8 cellular contexts compared by ENCODE assay signal in the genomic region with DNA sequence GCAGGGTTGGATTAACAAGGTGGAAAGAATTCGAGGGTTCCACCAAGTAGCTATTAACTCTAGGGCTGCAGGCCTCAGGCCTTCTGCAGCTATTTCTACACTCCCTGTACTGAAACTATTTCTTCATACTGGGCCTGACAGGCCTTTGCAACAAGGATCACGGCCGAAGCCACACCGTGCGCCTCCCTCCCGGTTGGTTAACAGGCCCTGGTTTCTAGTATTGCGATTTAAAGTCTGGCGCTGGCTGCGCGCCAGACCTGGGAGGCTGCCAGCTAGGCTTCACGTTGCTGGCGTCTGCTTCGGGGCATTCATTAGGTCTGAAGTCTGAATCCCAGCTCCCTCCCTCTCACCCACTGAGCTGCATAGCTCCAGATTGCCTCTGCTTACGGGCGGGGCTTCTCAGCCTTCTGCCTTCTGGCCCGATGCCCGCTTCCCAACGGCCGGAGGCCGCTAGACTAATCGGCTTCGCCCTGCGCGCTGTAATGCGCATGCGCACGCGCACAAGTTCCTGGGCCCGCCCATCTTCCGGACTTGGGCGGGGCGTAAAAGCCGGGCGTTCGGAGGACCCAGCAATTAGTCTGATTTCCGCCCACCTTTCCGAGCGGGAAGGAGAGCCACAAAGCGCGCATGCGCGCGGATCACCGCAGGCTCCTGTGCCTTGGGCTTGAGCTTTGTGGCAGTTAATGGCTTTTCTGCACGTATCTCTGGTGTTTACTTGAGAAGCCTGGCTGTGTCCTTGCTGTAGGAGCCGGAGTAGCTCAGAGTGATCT. TPM values are rescaled to one million over a fixed set of nuclear protein-coding genes. Genes with fewer than 3 reads are reported as not detected.
DNase-seq lines count a peak whose midpoint lies in the region; ATAC-seq and TF ChIP-seq lines count a peak whose summit lies in the region.

No MANE protein-coding gene starts in this region.

- no peaks in the 10 kb centered on the region for H3K36me3 ChIP-seq in BE2C
- H3K36me3 ChIP-seq in colonic mucosa = peaks cover 15% of the 10 kb centered on the region

- no peak for TF ChIP-seq CTCF in BE2C (IDR thresholded peaks at IDR 0.05; ENCODE audit: low read depth, low read length)
- no peak for TF ChIP-seq CTCF in colonic mucosa (IDR thresholded peaks at IDR 0.05)

- DNase-seq in BE2C (peak; percentile 95), GM19240 (ENCODE audit: insufficient read length, low spot score) (peak; percentile 84), NCI-H524 treated with DMSO at 0.1 percent for 48 hours (lab: John Stamatoyannopoulos, UW) (peak; percentile 94), colonic mucosa (peak; percentile 98)
- peak; percentile 96 for DNase-seq in activated CD4-positive, alpha-beta T cell treated with anti-CD3 and anti-CD28 coated beads for 48 hours
- DNase-seq in stimulated activated CD4-positive, alpha-beta T cell treated with anti-CD3 and anti-CD28 coated beads, Interleukin-1b, Interleukin-23, amount 100 ng/mL, for 24 hours (ENCODE audit: low read depth in 4 of 4, low spot score in 1 of 4) = peak; percentile 80 to 91 (median 85)

- H3K4me1 ChIP-seq in BE2C (peaks cover 4% of the 10 kb centered on the region; the same call in 1 of the 2 replicates), colonic mucosa (peaks cover 3% of the 10 kb centered on the region)

- H3K27me3 ChIP-seq in BE2C (no peaks in the 10 kb centered on the region), colonic mucosa (no peaks in the 10 kb centered on the region), layer of hippocampus (ENCODE audit: control insufficient read depth, insufficient read depth, low read length) (no peaks in the 10 kb centered on the region)

- H3K9me3 ChIP-seq in BE2C = no peaks in the 10 kb centered on the region
- no peaks in the 10 kb centered on the region for H3K9me3 ChIP-seq in colonic mucosa

- H3K9ac ChIP-seq in colonic mucosa (ENCODE audit: low read depth in 2 of 2, low read length in 2 of 2) = peak overlapping the region; percentile 82 to 100

- peak; percentile 51 for ATAC-seq in HG03457 (IDR thresholded peaks at IDR 0.05; ENCODE audit: unreplicated experiment)

- H3K27ac ChIP-seq in colonic mucosa (peak overlapping the region; percentile 97), layer of hippocampus (ENCODE audit: low read depth, low read length) (peak overlapping the region; percentile 91)

- intact Hi-C loops in colonic mucosa (cut with DNase I) = loop anchor here (5.0 kb wide), 1 partner anchor 74 kb away; a partner anchor contains a TSS

- H3K4me3 ChIP-seq in BE2C (ENCODE audit: low read depth, low read length) (peak overlapping the region; percentile 59), colonic mucosa (peak overlapping the region; percentile 91)

RNA-seq across cellular contexts. Expression of a gene that starts 1.6 kb away (rescaled TPM):
- 7.8 TPM for polyA plus RNA-seq in BE2C (2012; ENCODE audit: insufficient read depth, insufficient read length, low read depth)
- 1,000 to 10,000 TPM in 1 of 2 donors, 100 to 1,000 TPM in 1; 555 to 1,280 TPM for total RNA-seq in colonic mucosa

RNA-seq across cellular contexts. Expression of a gene that starts 16.2 kb away (rescaled TPM):
- not detected for polyA plus RNA-seq in BE2C (2012; ENCODE audit: insufficient read depth, insufficient read length, low read depth)
- 1 to 10 TPM; 1.9 to 2.0 TPM for total RNA-seq in colonic mucosa

RNA-seq across cellular contexts. Expression of a gene that starts 59.7 kb away (rescaled TPM):
- polyA plus RNA-seq in BE2C (2012; ENCODE audit: insufficient read depth, insufficient read length, low read depth) = 2.6 TPM
- total RNA-seq in colonic mucosa = not detected

Comparison
In these comparisons a context has a peak if more than half of its experiments do, and no peak if none do; other contexts are left out.
1. Peak in every context shown above with its lines: DNase-seq, ATAC-seq, H3K4me3 ChIP-seq and H3K27ac ChIP-seq.